8 cellular contexts compared by ENCODE assay signal in genomic region chr10:128064615-128065580, GRCh38.
DNase-seq lines count a peak whose midpoint lies in the region; ATAC-seq and TF ChIP-seq lines count a peak whose summit lies in the region.

No MANE protein-coding gene starts in this region.

- ATAC-seq in GM18858 (IDR thresholded peaks at IDR 0.05; ENCODE audit: unreplicated experiment) (peak; percentile 51), HG03039 (IDR thresholded peaks at IDR 0.05; ENCODE audit: unreplicated experiment) (peak; percentile 45)
- peak; percentile 81 to 89 for ATAC-seq in activated naive CD4-positive, alpha-beta T cell treated with anti-CD3 and anti-CD28 coated beads, Interleukin-2, amount 50 U/mL, for 72 hours

- H3K9me3 ChIP-seq in right atrium auricular region (no peaks in the 10 kb centered on the region), testis (no peaks in the 10 kb centered on the region)

- H3K27ac ChIP-seq in right atrium auricular region (peak overlapping the region; percentile 57 to 64), testis (no peak overlapping the region)

- TF ChIP-seq CTCF in right atrium auricular region (IDR thresholded peaks at IDR 0.05) = no peak
- TF ChIP-seq CTCF in testis (IDR thresholded peaks at IDR 0.05) = no peak

- DNase-seq in SKM-1 (lab: John Stamatoyannopoulos, UW; ENCODE audit: unreplicated experiment) = peak; percentile 95
- peak; percentile 72 to 89 for DNase-seq in activated naive CD4-positive, alpha-beta T cell treated with anti-CD3 and anti-CD28 coated beads, Interleukin-2, amount 50 U/mL, for 72 hours (ENCODE audit: low spot score in 2 of 2)
- DNase-seq in right atrium auricular region (ENCODE audit: low spot score) = peak; percentile 86
- DNase-seq in stimulated activated CD4-positive, alpha-beta T cell treated with anti-CD3 and anti-CD28 coated beads, Interleukin-1b, Interleukin-23, amount 100 ng/mL, for 48 hours = peak; percentile 89
- DNase-seq in NCI-H526 (lab: John Stamatoyannopoulos, UW) = no peak
- DNase-seq in testis = no peak

- peak overlapping the region; percentile 88 to 97 for H3K27ac Mint-ChIP-seq in activated naive CD4-positive, alpha-beta T cell treated with anti-CD3 and anti-CD28 coated beads, Interleukin-2, amount 50 U/mL, for 72 hours

- H3K4me1 ChIP-seq in right atrium auricular region (peaks cover 0 to 31% of the 10 kb centered on the region in 2 donors), testis (no peaks in the 10 kb centered on the region)

- WGBS in testis, 2 donors = 81 to 89% methylated on average over 15 to 21 of the region's 21 CpGs

- H3K27me3 ChIP-seq in right atrium auricular region (no peaks in the 10 kb centered on the region), testis (no peaks in the 10 kb centered on the region)

- H3K36me3 ChIP-seq in right atrium auricular region = peaks cover 53% of the 10 kb centered on the region
- no peaks in the 10 kb centered on the region for H3K36me3 ChIP-seq in testis (ENCODE audit: low read depth, missing control alignments)

- TF ChIP-seq POLR2A in testis (IDR thresholded peaks at IDR 0.05) = no peak

- intact Hi-C loops in testis (cut with DNase I; ENCODE audit: low total_unique reads) = loop anchor here (10.0 kb wide), 1 partner anchor 160 kb away; the partner anchor contains the start of gene PTPRE

- H3K9me3 Mint-ChIP-seq in activated naive CD4-positive, alpha-beta T cell treated with anti-CD3 and anti-CD28 coated beads, Interleukin-2, amount 50 U/mL, for 72 hours = peaks cover 0 to 6% of the 10 kb centered on the region in 2 donors

- H3K4me3 ChIP-seq in right atrium auricular region (no peak overlapping the region), testis (no peak overlapping the region)

- peaks cover 47 to 68% of the 10 kb centered on the region in 2 donors for H3K36me3 Mint-ChIP-seq in activated naive CD4-positive, alpha-beta T cell treated with anti-CD3 and anti-CD28 coated beads, Interleukin-2, amount 50 U/mL, for 72 hours

Comparison
In these comparisons a context has a peak if more than half of its experiments do, and no peak if none do; other contexts are left out.
1. DNase-seq: peak in SKM-1 (single experiment), activated naive CD4-positive, alpha-beta T cell treated with anti-CD3 and anti-CD28 coated beads, Interleukin-2, amount 50 U/mL, for 72 hours (2 of 2), right atrium auricular region (single experiment) and stimulated activated CD4-positive, alpha-beta T cell treated with anti-CD3 and anti-CD28 coated beads, Interleukin-1b, Interleukin-23, amount 100 ng/mL, for 48 hours (single experiment); none in NCI-H526 (0 of 2) and testis (single experiment).
2. H3K27ac ChIP-seq: peak in right atrium auricular region (2 of 2); none in testis (0 of 2).
3. Peak in every context shown above with its lines, with median percentiles within 50 percentile points of each other: ATAC-seq.